In genomic region chr16:55325458-55326109, GRCh38 we compare ENCODE assay signal across 30 cellular contexts. TPM values are rescaled to one million over a fixed set of nuclear protein-coding genes. Genes with fewer than 3 reads are reported as not detected.
DNase-seq lines count a peak whose midpoint lies in the region; ATAC-seq and TF ChIP-seq lines count a peak whose summit lies in the region.
"Had no signal": no experiment of that assay in that cellular context is flagged by ENCODE, and none has a peak within 500 bp of the region (broad histone marks: within the 10 kb centered on the region; RNA-seq: fewer than 3 reads in every experiment).

No MANE protein-coding gene starts in this region.

- H3K27ac Mint-ChIP-seq in neural crest cell (ENCODE audit: unreplicated experiment) = no peak overlapping the region
- H3K27ac Mint-ChIP-seq: activated naive CD8-positive, alpha-beta T cell treated with anti-CD3 and anti-CD28 coated beads, Interleukin-2, amount 10 ng/mL, durations not matched to agents 7 days and 5 days; dendritic cell treated with granulocyte-macrophage colony-stimulating factor and Interleukin-4, amounts not matched to agents 40 ng/mL and 50 ng/mL, for 4 days had no signal

- H3K4me3 ChIP-seq in BE2C (ENCODE audit: low read depth, low read length) (peak overlapping the region; percentile 52), NT2/D1 (ENCODE audit: insufficient read length, low read depth) (peak overlapping the region; percentile 73), epithelial cell of proximal tubule (ENCODE audit: low read depth, low read length) (peak overlapping the region; percentile 38)
- H3K4me3 ChIP-seq: ascending aorta, ovary, smooth muscle cell had no signal

- ATAC-seq in HG02852 (IDR thresholded peaks at IDR 0.05; ENCODE audit: unreplicated experiment) = no peak
- ATAC-seq: left colon, PC-3 had no signal

- H3K36me3 ChIP-seq in BE2C (no peaks in the 10 kb centered on the region), NT2/D1 (ENCODE audit: insufficient read depth, insufficient read length, low read length) (no peaks in the 10 kb centered on the region)
- H3K36me3 ChIP-seq: ascending aorta, ovary, upper lobe of left lung had no signal

- peak overlapping the region; percentile 68 for H3K4me3 Mint-ChIP-seq in neural crest cell
- H3K4me3 Mint-ChIP-seq: activated naive CD8-positive, alpha-beta T cell treated with anti-CD3 and anti-CD28 coated beads, Interleukin-2, amount 10 ng/mL, durations not matched to agents 7 days and 5 days; dendritic cell treated with granulocyte-macrophage colony-stimulating factor and Interleukin-4, amounts not matched to agents 40 ng/mL and 50 ng/mL, for 4 days had no signal

- peaks cover 11% of the 10 kb centered on the region for H3K4me1 Mint-ChIP-seq in neural crest cell
- H3K4me1 Mint-ChIP-seq: activated naive CD8-positive, alpha-beta T cell treated with anti-CD3 and anti-CD28 coated beads, Interleukin-2, amount 10 ng/mL, durations not matched to agents 7 days and 5 days had no signal

- no peak for DNase-seq in BE2C
- no peak for DNase-seq in NT2/D1 (ENCODE audit: low read depth, low spot score)
- no peak for DNase-seq in epithelial cell of proximal tubule (ENCODE audit: low read depth)
- DNase-seq in neural crest cell (ENCODE audit: low read depth, low spot score) = no peak
- DNase-seq in SIG-M5 (lab: John Stamatoyannopoulos, UW) = no peak
- no peak for DNase-seq in NCI-H187 (lab: John Stamatoyannopoulos, UW)
- DNase-seq in NCI-H2029 (lab: John Stamatoyannopoulos, UW) = no peak
- DNase-seq: activated CD4-positive, alpha-beta T cell treated with anti-CD3 and anti-CD28 coated beads for 48 hours; activated gamma-delta T cell; activated naive CD8-positive, alpha-beta T cell treated with anti-CD3 and anti-CD28 coated beads, Interleukin-2, amount 10 ng/mL, durations not matched to agents 7 days and 5 days; activated T-cell treated with anti-CD3 and anti-CD28 coated beads, Interleukin-2, amount 50 U/mL, for 1 hour; central memory CD4-positive, alpha-beta T cell; DMS153; left colon; NCI-H146; ovary; PC-3; SHP77; stimulated activated CD4-positive, alpha-beta T cell treated with anti-CD3 and anti-CD28 coated beads, Interleukin-2, amount 100 ng/mL, for 24 hours; SW 1271; T-helper 9 cell had no signal

- H3K9ac ChIP-seq in NT2/D1 (ENCODE audit: insufficient read length, low read depth) = no peak overlapping the region

- H3K36me3 Mint-ChIP-seq in neural crest cell (ENCODE audit: low read depth) = peaks cover 2% of the 10 kb centered on the region
- H3K36me3 Mint-ChIP-seq: activated naive CD8-positive, alpha-beta T cell treated with anti-CD3 and anti-CD28 coated beads, Interleukin-2, amount 10 ng/mL, durations not matched to agents 7 days and 5 days had no signal

- H3K9me3 ChIP-seq in BE2C (no peaks in the 10 kb centered on the region), NT2/D1 (ENCODE audit: insufficient read depth, low read length) (no peaks in the 10 kb centered on the region)
- H3K9me3 ChIP-seq: ascending aorta, ovary, upper lobe of left lung had no signal

- H3K27me3 ChIP-seq in BE2C = peaks cover 34% of the 10 kb centered on the region
- peaks cover 27% of the 10 kb centered on the region for H3K27me3 ChIP-seq in NT2/D1 (ENCODE audit: insufficient read depth, insufficient read length)
- H3K27me3 ChIP-seq: ovary had no signal

- H3K4me1 ChIP-seq in BE2C (no peaks in the 10 kb centered on the region), NT2/D1 (ENCODE audit: insufficient read depth, insufficient read length) (peaks cover 9% of the 10 kb centered on the region)

- no peaks in the 10 kb centered on the region for H3K9me3 Mint-ChIP-seq in neural crest cell
- H3K9me3 Mint-ChIP-seq: activated naive CD8-positive, alpha-beta T cell treated with anti-CD3 and anti-CD28 coated beads, Interleukin-2, amount 10 ng/mL, durations not matched to agents 7 days and 5 days; dendritic cell treated with granulocyte-macrophage colony-stimulating factor and Interleukin-4, amounts not matched to agents 40 ng/mL and 50 ng/mL, for 4 days had no signal

- peaks cover 96% of the 10 kb centered on the region for H3K27me3 Mint-ChIP-seq in neural crest cell (ENCODE audit: low read depth)

- no peak for TF ChIP-seq CTCF in BE2C (IDR thresholded peaks at IDR 0.05; ENCODE audit: low read depth, low read length)
- no peak for TF ChIP-seq CTCF in epithelial cell of proximal tubule (conservative IDR thresholded peaks at IDR 0.05; ENCODE audit: low read depth, low read length)
- TF ChIP-seq CTCF in neural crest cell (conservative IDR thresholded peaks at IDR 0.05) = no peak

RNA-seq across cellular contexts. Expression of gene IRX6, which starts 1.6 kb away (rescaled TPM):
- polyA plus RNA-seq in BE2C (2012; ENCODE audit: insufficient read depth, insufficient read length, low read depth) = 19.4 TPM
- total RNA-seq in epithelial cell of proximal tubule (0.72 and 2.2 TPM in 2 replicates), neural crest cell (0.09 and 0.14 TPM in 2 replicates)
- total RNA-seq: activated CD8-positive, alpha-beta memory T cell treated with anti-CD3 and anti-CD28 coated beads for 36 hours; activated naive CD8-positive, alpha-beta T cell treated with anti-CD3 and anti-CD28 coated beads, Interleukin-2, amount 10 ng/mL, durations not matched to agents 7 days and 5 days; endothelial cell of umbilical vein; NCI-H460; PC-3; smooth muscle cell had no signal
- polyA plus RNA-seq: BJ, endothelial cell of umbilical vein, smooth muscle cell had no signal
